20 cellular contexts compared by ENCODE assay signal in the genomic region with DNA sequence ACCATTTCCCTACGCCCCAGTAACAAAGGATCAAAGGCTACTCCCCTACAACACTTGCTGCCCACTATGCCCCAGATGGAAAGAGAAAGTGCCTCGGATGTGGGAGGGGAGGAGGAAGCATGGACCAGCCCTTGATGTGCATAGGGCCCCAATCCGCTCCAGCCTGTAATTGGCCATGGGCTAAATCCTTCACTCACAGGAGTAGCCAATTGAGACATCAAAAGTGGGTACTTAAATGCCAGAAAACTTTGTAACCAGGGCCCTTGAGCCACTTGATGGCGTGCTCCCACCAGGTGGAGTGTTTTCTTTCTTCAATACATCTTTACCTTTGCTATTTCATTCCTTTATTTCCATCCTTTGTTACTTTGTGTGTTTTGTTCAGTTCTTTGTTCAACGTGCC.
DNase-seq lines count a peak whose midpoint lies in the region; ATAC-seq and TF ChIP-seq lines count a peak whose summit lies in the region.
"Had no signal": no experiment of that assay in that cellular context is flagged by ENCODE, and none has a peak within 500 bp of the region (broad histone marks: within the 10 kb centered on the region; RNA-seq: fewer than 3 reads in every experiment).

No MANE protein-coding gene starts in this region.

- H3K4me1 ChIP-seq in GM23338 (ENCODE audit: insufficient read depth) = no peaks in the 10 kb centered on the region
- no peaks in the 10 kb centered on the region for H3K4me1 ChIP-seq in Karpas-422 (ENCODE audit: low read length)
- H3K4me1 ChIP-seq: esophagus squamous epithelium, tibial artery had no signal

- H3K27me3 ChIP-seq in GM23338 (ENCODE audit: insufficient read depth) (no peaks in the 10 kb centered on the region), Karpas-422 (ENCODE audit: low read length) (no peaks in the 10 kb centered on the region)
- H3K27me3 ChIP-seq: esophagus squamous epithelium, MG63, tibial artery had no signal

- H3K36me3 ChIP-seq in GM23338 (ENCODE audit: insufficient read depth) = no peaks in the 10 kb centered on the region
- H3K36me3 ChIP-seq in Karpas-422 (ENCODE audit: insufficient read depth, low read length) = no peaks in the 10 kb centered on the region
- H3K36me3 ChIP-seq: esophagus squamous epithelium, MG63, tibial artery had no signal

- peak; percentile 86 for ATAC-seq in GM23338
- ATAC-seq: sciatic nerve, T-helper 17 cell had no signal

- H3K27ac ChIP-seq in GM23338 (ENCODE audit: low read depth) (no peak overlapping the region), Karpas-422 (ENCODE audit: low read length) (no peak overlapping the region)
- H3K27ac ChIP-seq: esophagus squamous epithelium, RWPE1, tibial artery had no signal

- TF ChIP-seq CTCF in GM23338 (conservative IDR thresholded peaks at IDR 0.05; ENCODE audit: low read depth in 2 of 2) (peak; percentile 66 to 78), type B pancreatic cell (conservative IDR thresholded peaks at IDR 0.05) (no peak)

- H3K4me3 ChIP-seq in GM23338 = no peak overlapping the region
- H3K4me3 ChIP-seq in Karpas-422 (ENCODE audit: low read length) = no peak overlapping the region
- H3K4me3 ChIP-seq: esophagus squamous epithelium, MG63, tibial artery had no signal

- H3K9me2 ChIP-seq in GM23338 (ENCODE audit: insufficient read depth) = peaks cover 9% of the 10 kb centered on the region
- H3K9me2 ChIP-seq in Karpas-422 (replicated peaks; ENCODE audit: insufficient read depth, low read length) = no peaks in the 10 kb centered on the region

- H3K4me2 ChIP-seq in GM23338 (no peak overlapping the region), Karpas-422 (ENCODE audit: low read depth, low read length, poor library complexity, severe bottlenecking) (no peak overlapping the region)

- H2AFZ ChIP-seq in GM23338 = peak overlapping the region; percentile 1; the same call in 1 of the 2 replicates
- H2AFZ ChIP-seq in Karpas-422 (ENCODE audit: low read length) = no peak overlapping the region

- no peaks in the 10 kb centered on the region for H3K9me3 ChIP-seq in Karpas-422 (ENCODE audit: low read length)
- H3K9me3 ChIP-seq: esophagus squamous epithelium, MG63, tibial artery had no signal

- H3K27ac Mint-ChIP-seq in GM23338 (no peak overlapping the region), type B pancreatic cell (no peak overlapping the region)
- H3K27ac Mint-ChIP-seq: activated naive CD8-positive, alpha-beta T cell; CD4-positive, CD25-positive, alpha-beta regulatory T cell; T-helper 17 cell had no signal

- H4K20me1 ChIP-seq in GM23338 (replicated peaks; ENCODE audit: insufficient read depth) (no peaks in the 10 kb centered on the region), Karpas-422 (ENCODE audit: insufficient read depth, low read depth, low read length) (no peaks in the 10 kb centered on the region)

- H3K36me3 Mint-ChIP-seq in GM23338 (ENCODE audit: low read depth) (no peaks in the 10 kb centered on the region), type B pancreatic cell (no peaks in the 10 kb centered on the region)
- H3K36me3 Mint-ChIP-seq: activated naive CD8-positive, alpha-beta T cell; CD4-positive, CD25-positive, alpha-beta regulatory T cell had no signal

- H3K4me1 Mint-ChIP-seq in GM23338 = no peaks in the 10 kb centered on the region; the same call in 2 of the 3 replicates
- no peaks in the 10 kb centered on the region for H3K4me1 Mint-ChIP-seq in type B pancreatic cell (ENCODE audit: unreplicated experiment)
- H3K4me1 Mint-ChIP-seq: CD4-positive, CD25-positive, alpha-beta regulatory T cell had no signal

- DNase-seq in NCI-H146 (lab: John Stamatoyannopoulos, UW) (peak; percentile 7), NCI-H146 treated with DMSO at 0.1 percent for 48 hours (lab: John Stamatoyannopoulos, UW; ENCODE audit: unreplicated experiment) (no peak), GM23338 (ENCODE audit: low spot score) (peak; percentile 80), NCI-H69 (lab: John Stamatoyannopoulos, UW) (peak; percentile 15), iPS-NIHi7 (ENCODE audit: extremely low spot score) (peak; percentile 49), type B pancreatic cell (ENCODE audit: extremely low spot score, unreplicated experiment) (no peak), Karpas-422 (no peak), DMS153 (lab: John Stamatoyannopoulos, UW) (no peak)
- DNase-seq: activated CD4-positive, CD25-positive, alpha-beta regulatory T cell treated with anti-CD3 and anti-CD28 coated beads, Interleukin-2, amount 50 U/mL, for 72 hours; esophagus squamous epithelium; MG63; midbrain; NCI-H2081 treated with DMSO at 0.1 percent for 48 hours; stimulated activated CD4-positive, alpha-beta T cell treated with anti-CD3 and anti-CD28 coated beads, Interleukin-2, amount 100 ng/mL, for 48 hours; T-helper 17 cell; tibial artery had no signal

- H3K79me2 ChIP-seq in GM23338 (replicated peaks; ENCODE audit: insufficient read depth) (no peaks in the 10 kb centered on the region), Karpas-422 (ENCODE audit: low read length) (no peaks in the 10 kb centered on the region)

- H3F3A ChIP-seq in GM23338 (replicated peaks; ENCODE audit: low read depth) = no peaks in the 10 kb centered on the region

- no peak overlapping the region for H3K9ac ChIP-seq in Karpas-422 (ENCODE audit: low read length)

- H3K27me3 Mint-ChIP-seq in GM23338 (ENCODE audit: insufficient read depth, low read depth, poor library complexity) = no peaks in the 10 kb centered on the region
- no peaks in the 10 kb centered on the region for H3K27me3 Mint-ChIP-seq in type B pancreatic cell
- H3K27me3 Mint-ChIP-seq: activated naive CD8-positive, alpha-beta T cell; CD4-positive, CD25-positive, alpha-beta regulatory T cell had no signal

- no peaks in the 10 kb centered on the region for H3K9me3 Mint-ChIP-seq in GM23338
- H3K9me3 Mint-ChIP-seq in type B pancreatic cell = peaks cover 6% of the 10 kb centered on the region

- no peak overlapping the region for H3K4me3 Mint-ChIP-seq in GM23338
- H3K4me3 Mint-ChIP-seq in type B pancreatic cell = no peak overlapping the region
- H3K4me3 Mint-ChIP-seq: activated naive CD8-positive, alpha-beta T cell; CD4-positive, CD25-positive, alpha-beta regulatory T cell; T-helper 17 cell had no signal

TF ChIP-seq in GM23338, 12 proteins besides CTCF, POLR2A, EP300 and RAD21 (continues in another document):
- TF ChIP-seq EZH2 (IDR thresholded peaks at IDR 0.05; ENCODE audit: low read depth, unreplicated experiment) (no peak), POLR2AphosphoS5 (IDR thresholded peaks at IDR 0.05; ENCODE audit: low read depth) (no peak), EZH2phosphoT487 (IDR thresholded peaks at IDR 0.05; ENCODE audit: unreplicated experiment) (no peak), NANOG (IDR thresholded peaks at IDR 0.05; ENCODE audit: borderline replicate concordance) (no peak), STAT1 (IDR thresholded peaks at IDR 0.05; ENCODE audit: unreplicated experiment) (no peak), ZNF114 (CRISPR knock-in tag; IDR thresholded peaks at IDR 0.05) (no peak)
- TF ChIP-seq, protein P1, sequence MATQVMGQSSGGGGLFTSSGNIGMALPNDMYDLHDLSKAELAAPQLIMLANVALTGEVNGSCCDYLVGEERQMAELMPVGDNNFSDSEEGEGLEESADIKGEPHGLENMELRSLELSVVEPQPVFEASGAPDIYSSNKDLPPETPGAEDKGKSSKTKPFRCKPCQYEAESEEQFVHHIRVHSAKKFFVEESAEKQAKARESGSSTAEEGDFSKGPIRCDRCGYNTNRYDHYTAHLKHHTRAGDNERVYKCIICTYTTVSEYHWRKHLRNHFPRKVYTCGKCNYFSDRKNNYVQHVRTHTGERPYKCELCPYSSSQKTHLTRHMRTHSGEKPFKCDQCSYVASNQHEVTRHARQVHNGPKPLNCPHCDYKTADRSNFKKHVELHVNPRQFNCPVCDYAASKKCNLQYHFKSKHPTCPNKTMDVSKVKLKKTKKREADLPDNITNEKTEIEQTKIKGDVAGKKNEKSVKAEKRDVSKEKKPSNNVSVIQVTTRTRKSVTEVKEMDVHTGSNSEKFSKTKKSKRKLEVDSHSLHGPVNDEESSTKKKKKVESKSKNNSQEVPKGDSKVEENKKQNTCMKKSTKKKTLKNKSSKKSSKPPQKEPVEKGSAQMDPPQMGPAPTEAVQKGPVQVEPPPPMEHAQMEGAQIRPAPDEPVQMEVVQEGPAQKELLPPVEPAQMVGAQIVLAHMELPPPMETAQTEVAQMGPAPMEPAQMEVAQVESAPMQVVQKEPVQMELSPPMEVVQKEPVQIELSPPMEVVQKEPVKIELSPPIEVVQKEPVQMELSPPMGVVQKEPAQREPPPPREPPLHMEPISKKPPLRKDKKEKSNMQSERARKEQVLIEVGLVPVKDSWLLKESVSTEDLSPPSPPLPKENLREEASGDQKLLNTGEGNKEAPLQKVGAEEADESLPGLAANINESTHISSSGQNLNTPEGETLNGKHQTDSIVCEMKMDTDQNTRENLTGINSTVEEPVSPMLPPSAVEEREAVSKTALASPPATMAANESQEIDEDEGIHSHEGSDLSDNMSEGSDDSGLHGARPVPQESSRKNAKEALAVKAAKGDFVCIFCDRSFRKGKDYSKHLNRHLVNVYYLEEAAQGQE (IDR thresholded peaks at IDR 0.05; ENCODE audit: unreplicated experiment) = no peak
- TF ChIP-seq, protein P2, sequence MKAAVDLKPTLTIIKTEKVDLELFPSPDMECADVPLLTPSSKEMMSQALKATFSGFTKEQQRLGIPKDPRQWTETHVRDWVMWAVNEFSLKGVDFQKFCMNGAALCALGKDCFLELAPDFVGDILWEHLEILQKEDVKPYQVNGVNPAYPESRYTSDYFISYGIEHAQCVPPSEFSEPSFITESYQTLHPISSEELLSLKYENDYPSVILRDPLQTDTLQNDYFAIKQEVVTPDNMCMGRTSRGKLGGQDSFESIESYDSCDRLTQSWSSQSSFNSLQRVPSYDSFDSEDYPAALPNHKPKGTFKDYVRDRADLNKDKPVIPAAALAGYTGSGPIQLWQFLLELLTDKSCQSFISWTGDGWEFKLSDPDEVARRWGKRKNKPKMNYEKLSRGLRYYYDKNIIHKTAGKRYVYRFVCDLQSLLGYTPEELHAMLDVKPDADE (IDR thresholded peaks at IDR 0.05) = no peak

Comparison
In these comparisons a context has a peak if more than half of its experiments do, and no peak if none do; other contexts are left out.
1. DNase-seq: peak in NCI-H146 (single experiment), GM23338 (single experiment), NCI-H69 (single experiment) and iPS-NIHi7 (single experiment); none in NCI-H146 treated with DMSO at 0.1 percent for 48 hours (single experiment), type B pancreatic cell (single experiment), Karpas-422 (single experiment) and DMS153 (single experiment).